Comparison of ENCODE assay signal across 17 cellular contexts in genomic region chrX:13791145-13791544, GRCh38. TPM values are rescaled to one million over a fixed set of nuclear protein-coding genes. Genes with fewer than 3 reads are reported as not detected.
"Had no signal": no experiment of that assay in that cellular context is flagged by ENCODE, and none has a peak within 500 bp of the region (broad histone marks: within the 10 kb centered on the region; RNA-seq: fewer than 3 reads in every experiment).

No MANE protein-coding gene starts in this region.

- H3K9me3 ChIP-seq: colonic mucosa, left lung, spleen had no signal

- H3K27ac ChIP-seq: cardiac muscle cell, colonic mucosa, foreskin keratinocyte had no signal

- H3K4me1 Mint-ChIP-seq: activated B cell treated with CpG ODN at 0.5 μM for 24 hours; activated naive CD8-positive, alpha-beta T cell treated with anti-CD3 and anti-CD28 coated beads, Interleukin-2, amount 10 ng/mL, durations not matched to agents 7 days and 5 days had no signal

- H3K4me1 ChIP-seq: colonic mucosa, foreskin keratinocyte, left lung, spleen had no signal

- H3K4me3 ChIP-seq: cardiac muscle cell, colonic mucosa, left lung, spleen had no signal

- H3K36me3 ChIP-seq: cardiac muscle cell, colonic mucosa, left lung, spleen had no signal

- H3K36me3 Mint-ChIP-seq: activated naive CD8-positive, alpha-beta T cell treated with anti-CD3 and anti-CD28 coated beads, Interleukin-2, amount 10 ng/mL, durations not matched to agents 7 days and 5 days; natural killer cell treated with Interleukin-12 subunit alpha and Interleukin-12 subunit beta and Interleukin-15 and Interleukin-18, amount 100 ng/mL, for 72 hours had no signal

- H3K27me3 Mint-ChIP-seq: activated B cell treated with CpG ODN at 0.5 μM for 24 hours; stimulated activated naive CD8-positive, alpha-beta T cell treated with anti-CD3 and anti-CD28 coated beads, Interleukin-15, Interleukin-2, amounts not matched to agents 100 ng/mL and 50 ng/mL, for 24 hours had no signal

- H3K9me3 Mint-ChIP-seq: activated B cell treated with CpG ODN at 0.5 μM for 24 hours; activated naive CD8-positive, alpha-beta T cell treated with anti-CD3 and anti-CD28 coated beads, Interleukin-2, amount 10 ng/mL, durations not matched to agents 7 days and 5 days; activated T-helper 1 cell treated with anti-CD3 and anti-CD28 coated beads, Interleukin-12 subunit alpha, Interleukin-12 subunit beta, Interleukin-2, Interleukin-4 antibody, amounts not matched to agents 30 ng/mL and 10 ng/mL and 1 ng/mL, durations not matched to agents 14 hours and 24 hours and 36 hours; natural killer cell treated with Interleukin-12 subunit alpha and Interleukin-12 subunit beta and Interleukin-15 and Interleukin-18, amount 100 ng/mL, for 72 hours; stimulated activated naive CD8-positive, alpha-beta T cell treated with anti-CD3 and anti-CD28 coated beads, Interleukin-15, Interleukin-2, amounts not matched to agents 100 ng/mL and 50 ng/mL, for 24 hours had no signal

- DNase-seq: activated B cell treated with CpG ODN at 0.5 μM for 24 hours; activated naive CD8-positive, alpha-beta T cell treated with anti-CD3 and anti-CD28 coated beads, Interleukin-2, amount 10 ng/mL, durations not matched to agents 7 days and 5 days; aorta; colonic mucosa; effector CD4-positive, alpha-beta T cell; foreskin keratinocyte; left lung; mesendoderm; spleen; SW 1271 had no signal

- H3K27me3 ChIP-seq: cardiac muscle cell, foreskin keratinocyte, left lung had no signal

- H3K4me3 Mint-ChIP-seq: activated B cell treated with CpG ODN at 0.5 μM for 24 hours; activated naive CD8-positive, alpha-beta T cell treated with anti-CD3 and anti-CD28 coated beads, Interleukin-2, amount 10 ng/mL, durations not matched to agents 7 days and 5 days; activated T-helper 1 cell treated with anti-CD3 and anti-CD28 coated beads, Interleukin-12 subunit alpha, Interleukin-12 subunit beta, Interleukin-2, Interleukin-4 antibody, amounts not matched to agents 30 ng/mL and 10 ng/mL and 1 ng/mL, durations not matched to agents 14 hours and 24 hours and 36 hours; natural killer cell treated with Interleukin-12 subunit alpha and Interleukin-12 subunit beta and Interleukin-15 and Interleukin-18, amount 100 ng/mL, for 72 hours; stimulated activated naive CD8-positive, alpha-beta T cell treated with anti-CD3 and anti-CD28 coated beads, Interleukin-15, Interleukin-2, amounts not matched to agents 100 ng/mL and 50 ng/mL, for 24 hours had no signal

- H3K27ac Mint-ChIP-seq: activated B cell treated with CpG ODN at 0.5 μM for 24 hours; activated naive CD8-positive, alpha-beta T cell treated with anti-CD3 and anti-CD28 coated beads, Interleukin-2, amount 10 ng/mL, durations not matched to agents 7 days and 5 days; activated T-helper 1 cell treated with anti-CD3 and anti-CD28 coated beads, Interleukin-12 subunit alpha, Interleukin-12 subunit beta, Interleukin-2, Interleukin-4 antibody, amounts not matched to agents 30 ng/mL and 10 ng/mL and 1 ng/mL, durations not matched to agents 14 hours and 24 hours and 36 hours; natural killer cell treated with Interleukin-12 subunit alpha and Interleukin-12 subunit beta and Interleukin-15 and Interleukin-18, amount 100 ng/mL, for 72 hours; stimulated activated naive CD8-positive, alpha-beta T cell treated with anti-CD3 and anti-CD28 coated beads, Interleukin-15, Interleukin-2, amounts not matched to agents 100 ng/mL and 50 ng/mL, for 24 hours had no signal

RNA-seq across cellular contexts. Expression of gene GPM6B, which starts 25.7 kb away (rescaled TPM):
- total RNA-seq: activated B cell treated with CpG ODN at 0.5 μM for 24 hours; activated CD8-positive, alpha-beta memory T cell treated with anti-CD3 and anti-CD28 coated beads for 36 hours; activated naive CD8-positive, alpha-beta T cell treated with anti-CD3 and anti-CD28 coated beads, Interleukin-2, amount 10 ng/mL, durations not matched to agents 7 days and 5 days; activated T-helper 1 cell treated with anti-CD3 and anti-CD28 coated beads, Interleukin-12 subunit alpha, Interleukin-12 subunit beta, Interleukin-2, Interleukin-4 antibody, amounts not matched to agents 30 ng/mL and 10 ng/mL and 1 ng/mL, durations not matched to agents 14 hours and 24 hours and 36 hours; endothelial cell of umbilical vein; foreskin keratinocyte; natural killer cell treated with Interleukin-12 subunit alpha and Interleukin-12 subunit beta and Interleukin-15 and Interleukin-18, amount 100 ng/mL, for 72 hours; T-helper 2 cell treated with Interferon-gamma antibody and Interleukin-4, amounts not matched to agents 100 ng/mL and 5 ng/mL, for 36 hours had no signal
